9 cellular contexts compared by ENCODE assay signal in the genomic region with DNA sequence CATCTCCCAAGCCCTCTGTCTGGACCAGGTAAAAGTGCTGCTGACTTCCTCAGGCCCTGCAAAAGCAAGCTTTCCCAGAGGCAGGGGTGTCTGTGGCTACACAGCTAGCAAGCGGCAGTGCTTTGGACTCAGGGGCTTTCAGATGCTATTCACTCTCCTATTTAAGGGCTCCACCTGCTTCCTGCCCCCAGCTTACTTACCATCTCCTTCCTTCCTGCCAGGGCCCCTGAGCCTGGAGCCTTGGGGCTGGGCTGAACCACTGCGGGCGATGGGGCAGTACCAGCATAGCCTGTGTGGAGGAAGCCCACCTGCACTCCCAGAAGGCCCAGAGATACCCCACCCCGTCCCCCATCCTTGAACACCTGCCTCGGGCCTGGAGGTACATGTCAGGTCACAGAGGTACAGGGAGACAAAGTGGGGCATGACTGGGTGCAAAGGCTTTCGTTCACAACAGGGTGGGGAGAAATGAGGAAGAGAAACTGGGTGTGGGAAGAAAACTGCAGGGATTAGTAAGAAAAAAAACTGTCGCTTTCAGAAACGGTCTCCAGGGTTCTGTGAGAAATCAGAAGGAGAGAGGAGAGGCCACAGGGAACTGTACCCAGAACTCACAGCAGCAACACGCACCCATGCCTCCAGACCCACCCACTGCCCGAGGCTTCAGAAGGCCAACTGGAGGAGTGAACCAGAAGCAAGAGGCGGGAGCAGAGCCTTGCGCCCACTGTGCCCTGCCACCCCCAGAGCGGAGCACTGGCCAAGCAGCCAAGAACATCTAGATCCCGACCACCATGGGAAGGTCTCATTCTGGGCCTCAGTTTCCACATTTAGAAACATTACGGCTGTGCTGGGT. TPM values are rescaled to one million over a fixed set of nuclear protein-coding genes. Genes with fewer than 3 reads are reported as not detected.
A peak's percentile ranks its signal among the peaks of the same experiment; 100 is the strongest.
DNase-seq lines count a peak whose midpoint lies in the region; ATAC-seq and TF ChIP-seq lines count a peak whose summit lies in the region.
"Had no signal": no experiment of that assay in that cellular context is flagged by ENCODE, and none has a peak within 500 bp of the region (broad histone marks: within the 10 kb centered on the region; RNA-seq: fewer than 3 reads in every experiment).

No MANE protein-coding gene starts in this region.

- POLR2A ChIA-PET in CD4-positive, alpha-beta T cell (lab: Charles Lee) = interaction anchor here (1.0 kb wide), 1 partner anchor 69 kb away, joined by 4 read pairs; no protein-coding TSS in a partner anchor

- H3K27ac Mint-ChIP-seq in CD4-positive, alpha-beta T cell = peak overlapping the region; percentile 77

- no peak for DNase-seq in CD4-positive, alpha-beta T cell
- peak; percentile 64 for DNase-seq in activated effector memory CD4-positive, alpha-beta T cell treated with anti-CD3 and anti-CD28 coated beads, Interleukin-2, amount 50 U/mL, for 16 hours
- DNase-seq in myocyte (ENCODE audit: low read depth) (peak; percentile 48), A172 (ENCODE audit: low spot score) (no peak), COLO668 (lab: John Stamatoyannopoulos, UW; ENCODE audit: unreplicated experiment) (no peak), NCI-H526 (lab: John Stamatoyannopoulos, UW) (no peak)

- H3K4me3 Mint-ChIP-seq in CD4-positive, alpha-beta T cell = peak overlapping the region; percentile 31

- no peaks in the 10 kb centered on the region for H3K27me3 ChIP-seq in CD4-positive, alpha-beta T cell (ENCODE audit: control insufficient read depth, insufficient read depth, low read length)

- intact Hi-C loops in CD4-positive, alpha-beta T cell (cut with DNase I, micrococcal nuclease) = no loop called here

- H3K27ac ChIP-seq in CD4-positive, alpha-beta T cell (ENCODE audit: low read depth, low read length) = no peak overlapping the region

- peaks cover 82% of the 10 kb centered on the region for H3K36me3 Mint-ChIP-seq in CD4-positive, alpha-beta T cell (ENCODE audit: low read depth)

- H3K9me3 ChIP-seq in CD4-positive, alpha-beta T cell (ENCODE audit: control insufficient read depth, low read length) = no peaks in the 10 kb centered on the region

- no peaks in the 10 kb centered on the region for H3K9me3 Mint-ChIP-seq in CD4-positive, alpha-beta T cell

- ATAC-seq in CD4-positive, alpha-beta T cell (ENCODE audit: poor library complexity) = peak; percentile 50
- peak; percentile 45 for ATAC-seq in GM19324 (IDR thresholded peaks at IDR 0.05; ENCODE audit: low FRiP score, unreplicated experiment)
- ATAC-seq in HG03280 (IDR thresholded peaks at IDR 0.05; ENCODE audit: unreplicated experiment) = peak; percentile 50
- ATAC-seq: HCT116 had no signal

- TF ChIP-seq CTCF in CD4-positive, alpha-beta T cell (IDR thresholded peaks at IDR 0.05) = no peak

- H3K27me3 Mint-ChIP-seq in CD4-positive, alpha-beta T cell = no peaks in the 10 kb centered on the region

- H3K4me1 Mint-ChIP-seq in CD4-positive, alpha-beta T cell (ENCODE audit: low read depth) = peaks cover 70% of the 10 kb centered on the region

- CTCF ChIA-PET in CD4-positive, alpha-beta T cell (lab: Charles Lee) = interaction anchor here (1.2 kb wide), 1 partner anchor 53 kb away, joined by 3 read pairs; no protein-coding TSS in a partner anchor

RNA-seq across cellular contexts. Expression of a gene that starts 49.5 kb away (rescaled TPM):
- 10 to 100 TPM; 57.5 to 59.5 TPM for total RNA-seq in CD4-positive, alpha-beta T cell
- 20.9 and 22.6 TPM in 2 replicates for total RNA-seq in myocyte
- polyA plus RNA-seq in myocyte (2012) = 31.8 TPM
- total RNA-seq in A172 (2014; rRNA removed; shearing (Covaris generic)) = 21.1 and 32.5 TPM in 2 replicates

RNA-seq across cellular contexts. Expression of a gene that starts 49.6 kb away (rescaled TPM):
- not detected for total RNA-seq in CD4-positive, alpha-beta T cell
- 5.6 and 5.7 TPM in 2 replicates for total RNA-seq in myocyte
- 3.6 TPM for polyA plus RNA-seq in myocyte (2012)
- total RNA-seq in A172 (2014; rRNA removed; shearing (Covaris generic)) = 2.8 and 4.9 TPM in 2 replicates

RNA-seq across cellular contexts. Expression of a gene that starts 52.4 kb away (rescaled TPM):
- 100 to 1,000 TPM; 163 to 170 TPM for total RNA-seq in CD4-positive, alpha-beta T cell
- 2.3 and 4.4 TPM in 2 replicates for total RNA-seq in myocyte
- 4.0 TPM for polyA plus RNA-seq in myocyte (2012)
- total RNA-seq in A172 (2014; rRNA removed; shearing (Covaris generic)) = 10.9 and 13.9 TPM in 2 replicates

Comparison
In these comparisons a context has a peak if more than half of its experiments do, and no peak if none do; other contexts are left out.
1. DNase-seq: peak in activated effector memory CD4-positive, alpha-beta T cell treated with anti-CD3 and anti-CD28 coated beads, Interleukin-2, amount 50 U/mL, for 16 hours (single experiment) and myocyte (single experiment); none in CD4-positive, alpha-beta T cell (0 of 10), A172 (single experiment), COLO668 (single experiment) and NCI-H526 (0 of 2).
2. RNA of a gene that starts 52.4 kb away (total RNA-seq): 163 to 170 TPM in CD4-positive, alpha-beta T cell; 10.9 to 13.9 TPM in A172 and 2.3 to 4.4 TPM in myocyte; every median in the first group is over 10 times any median in the second.
3. Peak in every context shown above with its lines, with median percentiles within 50 percentile points of each other: ATAC-seq.